9 cellular contexts compared by ENCODE assay signal in the genomic region with DNA sequence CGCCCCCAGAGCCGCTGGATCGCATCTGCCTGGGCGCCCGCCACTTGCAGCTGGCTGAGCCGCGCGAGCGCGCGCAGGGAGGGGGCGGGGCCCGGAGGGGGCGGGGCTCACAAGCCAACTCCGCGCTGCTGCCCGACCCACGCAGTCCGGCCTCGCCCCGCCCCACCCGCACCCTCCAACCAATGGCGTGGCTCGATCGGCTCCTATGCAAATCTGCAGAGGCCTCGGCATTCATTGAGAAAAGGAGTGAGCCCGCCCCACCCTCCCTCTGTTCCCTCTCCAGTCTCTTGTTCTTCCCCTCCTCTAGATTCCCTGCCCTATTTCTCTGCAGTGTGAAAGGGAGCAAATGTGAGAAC. TPM values are rescaled to one million over a fixed set of nuclear protein-coding genes. Genes with fewer than 3 reads are reported as not detected.
A peak's percentile ranks its signal among the peaks of the same experiment; 100 is the strongest.
DNase-seq lines count a peak whose midpoint lies in the region; ATAC-seq and TF ChIP-seq lines count a peak whose summit lies in the region.
"Had no signal": no experiment of that assay in that cellular context is flagged by ENCODE, and none has a peak within 500 bp of the region (broad histone marks: within the 10 kb centered on the region; RNA-seq: fewer than 3 reads in every experiment).

A gene (minus strand): TSS at position 27 of the 356 bp plus-strand sequence. CDS start 927 bp downstream, outside the sequence.

- H3K27ac ChIP-seq in hepatocyte, result no peak within 1 kb of the TSS

- in situ Hi-C loops in astrocyte of the cerebellum (cut with HindIII; ENCODE audit: low sequenced_read_pairs), result no loop called here

- no peaks in the 10 kb centered on the region for H4K20me1 ChIP-seq in hepatocyte (ENCODE audit: insufficient read depth, poor library complexity, severe bottlenecking)

- ATAC-seq in HG02840 (IDR thresholded peaks at IDR 0.05; ENCODE audit: low FRiP score, unreplicated experiment), result no peak
- no peak for ATAC-seq in GM21528 (IDR thresholded peaks at IDR 0.05; ENCODE audit: low FRiP score, unreplicated experiment)

- peak within 1 kb of the TSS; percentile 96 for H3K4me2 ChIP-seq in hepatocyte

- peak within 1 kb of the TSS; percentile 30 for H3K4me3 ChIP-seq in astrocyte of the cerebellum (ENCODE audit: low read depth, low read length)
- H3K4me3 ChIP-seq in hepatocyte, result peak within 1 kb of the TSS; percentile 40

- no peak within 1 kb of the TSS for H2AFZ ChIP-seq in hepatocyte

- H3K36me3 ChIP-seq in ES-I3 (ENCODE audit: insufficient read depth, low read length) (no peaks in the 10 kb centered on the region), hepatocyte (replicated peaks; ENCODE audit: insufficient read depth, low read depth) (no peaks in the 10 kb centered on the region)

- H3K4me1 ChIP-seq in ES-I3 (ENCODE audit: insufficient read depth, low read length) (no peaks in the 10 kb centered on the region), hepatocyte (ENCODE audit: insufficient read depth) (peaks cover 19% of the 10 kb centered on the region)

- 7% methylated on average over 3 of the region's 27 CpGs for WGBS in hepatocyte (ENCODE audit: low lambda C conversion rate, missing lambda C conversion rate)

- H3K9ac ChIP-seq in ES-I3 (ENCODE audit: low read depth, low read length), result peak within 1 kb of the TSS; percentile 49; the same call in 1 of the 2 replicates

- TF ChIP-seq CTCF in astrocyte of the cerebellum (IDR thresholded peaks at IDR 0.05; ENCODE audit: low read depth, low read length, missing control alignments) (no peak), hepatocyte (IDR thresholded peaks at IDR 0.05; ENCODE audit: poor library complexity) (no peak)

- no peaks in the 10 kb centered on the region for H3K79me2 ChIP-seq in hepatocyte

- peaks cover 57% of the 10 kb centered on the region for H3K27me3 ChIP-seq in hepatocyte

- no peaks in the 10 kb centered on the region for H3K9me2 ChIP-seq in hepatocyte (replicated peaks; ENCODE audit: insufficient read depth)

- H3K9me3 ChIP-seq in ES-I3 (ENCODE audit: control insufficient read depth, insufficient read depth, low read length) (no peaks in the 10 kb centered on the region), hepatocyte (ENCODE audit: low read depth) (no peaks in the 10 kb centered on the region)

- DNase-seq in NCI-H1092 treated with DMSO at 0.1 percent for 48 hours (lab: John Stamatoyannopoulos, UW), result peak; percentile 88
- peak in 4 of 5 donors; percentile 10 to 56 (median 24) for DNase-seq in T-helper 1 cell
- peak; percentile 58 for DNase-seq in astrocyte of the cerebellum (ENCODE audit: low read depth)
- peak; percentile 96 for DNase-seq in hepatocyte (ENCODE audit: low spot score)
- DNase-seq in renal cortical epithelial cell (ENCODE audit: low read depth), result peak; percentile 78

RNA-seq across cellular contexts. Expression of the gene that starts here (rescaled TPM):
- total RNA-seq in hepatocyte (0.20 and 0.27 TPM in 2 replicates), renal cortical epithelial cell (not detected in 2 replicates)
- polyA plus RNA-seq in hepatocyte, result 0.06 and 0.16 TPM in 2 replicates
- total RNA-seq: T-helper 2 cell treated with Interferon-gamma antibody and Interleukin-4, amounts not matched to agents 100 ng/mL and 5 ng/mL, for 36 hours had no signal

Comparison
In these comparisons a context has a peak if more than half of its experiments do, and no peak if none do; other contexts are left out.
1. Peak in DNase-seq, H3K4me3 ChIP-seq and H3K4me2 ChIP-seq in hepatocyte; RNA of the gene not detected or under 1 TPM.
2. Peak in DNase-seq in renal cortical epithelial cell; RNA of the gene not detected or under 1 TPM.
3. DNase-seq: peak in every context shown above with its lines; median percentile 96 in hepatocyte; 88 in NCI-H1092 treated with DMSO at 0.1 percent for 48 hours; 78 in renal cortical epithelial cell; 58 in astrocyte of the cerebellum; 24 in T-helper 1 cell.